ENCODE assay signal across 26 cellular contexts in the genomic region with DNA sequence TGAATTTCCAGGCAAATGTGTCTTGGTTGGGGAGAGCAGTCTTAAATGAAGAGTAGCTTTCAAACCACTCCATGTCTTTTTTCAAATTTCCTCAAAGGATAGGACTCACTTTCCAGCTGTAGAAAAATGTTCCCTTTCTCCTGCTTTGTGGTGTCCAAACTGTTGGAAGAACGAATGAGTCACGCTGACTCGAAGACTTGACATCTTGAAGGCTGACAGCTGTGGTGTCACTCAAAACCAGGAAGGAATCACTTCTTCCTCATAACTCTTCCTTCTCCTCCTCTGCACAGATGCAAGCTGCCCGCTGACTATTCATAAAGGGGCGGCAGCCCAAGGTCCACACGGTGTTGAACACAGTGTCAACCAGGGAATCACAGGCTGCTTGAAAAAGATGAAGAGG. TPM values are rescaled to one million over a fixed set of nuclear protein-coding genes. Genes with fewer than 3 reads are reported as not detected.
DNase-seq lines count a peak whose midpoint lies in the region; ATAC-seq, FAIRE-seq and TF ChIP-seq lines count a peak whose summit lies in the region.
"Had no signal": no experiment of that assay in that cellular context is flagged by ENCODE, and none has a peak within 500 bp of the region (broad histone marks: within the 10 kb centered on the region; RNA-seq: fewer than 3 reads in every experiment).

No MANE protein-coding gene starts in this region.

- H3K4me3 ChIP-seq in right lobe of liver: no peak overlapping the region
- H3K4me3 ChIP-seq in HepG2 (replicated peaks in 1 of 3; ENCODE audit: insufficient read depth in 1 of 3, low read depth in 2 of 3, low read length in 3 of 3): no peak overlapping the region
- H3K4me3 ChIP-seq in foreskin fibroblast (ENCODE audit: low read depth in 1 of 2, low read length in 2 of 2): no peak overlapping the region
- H3K4me3 ChIP-seq in lower leg skin (ENCODE audit: low read depth, poor library complexity, severe bottlenecking): no peak overlapping the region
- H3K4me3 ChIP-seq: BLaER1 had no signal

- H3K4me2 ChIP-seq in HepG2 (ENCODE audit: low read depth, low read length): no peak overlapping the region
- H3K4me2 ChIP-seq: BLaER1 had no signal

- TF ChIP-seq POLR2A in right lobe of liver (IDR thresholded peaks at IDR 0.05) (no peak), HepG2 (IDR thresholded peaks at IDR 0.05; ENCODE audit: insufficient read depth in 1 of 2, low read depth in 2 of 2, low read length in 2 of 2) (no peak), lower leg skin (IDR thresholded peaks at IDR 0.05) (no peak)

- H4K20me1 ChIP-seq in HepG2 (ENCODE audit: insufficient read depth, low read length): no peaks in the 10 kb centered on the region
- H4K20me1 ChIP-seq: BLaER1 had no signal

- no peak for TF ChIP-seq EP300 in HepG2 (IDR thresholded peaks at IDR 0.05; ENCODE audit: low read depth in 2 of 2, low read length in 2 of 2)
- no peak for TF ChIP-seq EP300 in HepG2 (CRISPR knock-in tag; IDR thresholded peaks at IDR 0.05; ENCODE audit: borderline replicate concordance)

- no peak for TF ChIP-seq CTCF in right lobe of liver (IDR thresholded peaks at IDR 0.05)
- TF ChIP-seq CTCF in HepG2 (CRISPR knock-in tag; IDR thresholded peaks at IDR 0.05): no peak
- no peak for TF ChIP-seq CTCF in foreskin fibroblast (IDR thresholded peaks at IDR 0.05; ENCODE audit: low read depth, low read length)
- no peak for TF ChIP-seq CTCF in lower leg skin (IDR thresholded peaks at IDR 0.05)

- no TSS peak for BruUV-seq in HepG2 (replicated peaks; lab: Mats Ljungman, UMichigan)

- H3K9me3 ChIP-seq in right lobe of liver (no peaks in the 10 kb centered on the region), HepG2 (ENCODE audit: low read length) (no peaks in the 10 kb centered on the region)
- H3K9me3 ChIP-seq: BLaER1 had no signal

- intact Hi-C loops in right lobe of liver (cut with DNase I) (no loop called here), HepG2 (cut with micrococcal nuclease; ENCODE audit: unreplicated experiment) (no loop called here), lower leg skin (cut with DNase I; ENCODE audit: low total_unique reads) (no loop called here)

- FAIRE-seq in HepG2 (lab: Jason Lieb, UNC): no peak
- FAIRE-seq: A204.1, D721Med, frontal cortex, GM12891, small intestine, TTC549 had no signal

- H3K4me1 ChIP-seq in right lobe of liver (no peaks in the 10 kb centered on the region), HepG2 (ENCODE audit: insufficient read depth, low read length) (peaks cover 9% of the 10 kb centered on the region)
- H3K4me1 ChIP-seq: BLaER1 had no signal

- in situ Hi-C loops in HepG2 (cut with HindIII; ENCODE audit: extremely low pct_ligation_motif_present, low pct_unique_long_range_greater_than_20kb): no loop called here

- H3K27ac ChIP-seq in right lobe of liver (no peak overlapping the region), HepG2 (ENCODE audit: extremely low read length, insufficient read depth, low read length) (no peak overlapping the region)
- H3K27ac ChIP-seq: BLaER1, brain microvascular endothelial cell had no signal

- ATAC-seq in right lobe of liver (peak in 3 of 4 donors; percentile 32 to 48 (median 33)), HepG2 (no peak), GM18511 (IDR thresholded peaks at IDR 0.05; ENCODE audit: unreplicated experiment) (no peak), GM18517 (IDR thresholded peaks at IDR 0.05; ENCODE audit: unreplicated experiment) (no peak)
- ATAC-seq in stimulated activated naive CD8-positive, alpha-beta T cell treated with anti-CD3 and anti-CD28 coated beads, Interleukin-15, Interleukin-2, amounts not matched to agents 100 U/mL and 50 U/mL, for 24 hours: no peak
- ATAC-seq: Panc1 had no signal

- CTCF ChIA-PET in HepG2 (lab: Yijun Ruan, JAX; ENCODE audit: low intra/inter-chr PET ratio, low total read pairs): no interaction called here

- H3K9ac ChIP-seq in HepG2 (ENCODE audit: insufficient read depth, low read depth, low read length): no peak overlapping the region
- H3K9ac ChIP-seq: BLaER1 had no signal

- no peak for TF ChIP-seq RAD21 in HepG2 (CRISPR knock-in tag; IDR thresholded peaks at IDR 0.05)

- peaks cover 0 to 77% (median 28%) of the 10 kb centered on the region in 4 donors for H3K36me3 ChIP-seq in right lobe of liver
- peaks cover 0 to 21% of the 10 kb centered on the region in 2 experiments; a peak in 1 of 5 replicates for H3K36me3 ChIP-seq in HepG2 (replicated peaks in 1 of 2; ENCODE audit: control insufficient read depth in 1 of 2, insufficient read depth in 2 of 2, low read length in 2 of 2)
- H3K36me3 ChIP-seq: BLaER1, brain microvascular endothelial cell had no signal

- H3K27me3 ChIP-seq in right lobe of liver: no peaks in the 10 kb centered on the region
- H3K27me3 ChIP-seq in HepG2 (ENCODE audit: control insufficient read depth in 1 of 2, insufficient read depth in 2 of 2, low read length in 2 of 2): no peaks in the 10 kb centered on the region
- H3K27me3 ChIP-seq: BLaER1, brain microvascular endothelial cell had no signal

- DNase-seq in right lobe of liver (no peak), HepG2 (ENCODE audit: low spot score) (no peak), RPMI7951 (ENCODE audit: low read depth) (peak; percentile 48), foreskin fibroblast (peak; percentile 56 to 69), lower leg skin (ENCODE audit: low spot score in 2 of 2) (no peak)
- no peak for DNase-seq in stimulated activated naive CD8-positive, alpha-beta T cell treated with anti-CD3 and anti-CD28 coated beads, Interleukin-15, Interleukin-2, amounts not matched to agents 100 U/mL and 50 U/mL, for 24 hours
- DNase-seq: activated CD4-positive, alpha-beta T cell treated with anti-CD3 and anti-CD28 coated beads for 4 hours; brain microvascular endothelial cell; kidney glomerular epithelial cell; nephron progenitor cell; small intestine; stimulated activated CD4-positive, alpha-beta T cell treated with anti-CD3 and anti-CD28 coated beads, Interleukin-4, amount 100 ng/mL, for 1 hour had no signal

- POLR2A ChIA-PET in HepG2 (lab: Yijun Ruan, JAX): no interaction called here

- no peaks in the 10 kb centered on the region for H3K79me2 ChIP-seq in HepG2 (ENCODE audit: insufficient read depth, low read length)

- no peak overlapping the region for H2AFZ ChIP-seq in HepG2 (ENCODE audit: low read length)

- WGBS in right lobe of liver (ENCODE audit: insufficient coverage, low coverage, low lambda C conversion rate, missing lambda C conversion rate): 83% methylated on average over 1 of the region's 6 CpGs
- 95% methylated on average over 6 of the region's 6 CpGs for WGBS in HepG2 (ENCODE audit: low lambda C conversion rate)
- 89 to 92% methylated on average over 6 of the region's 6 CpGs for WGBS in lower leg skin, 2 donors

RNA-seq across cellular contexts. Expression of a gene that starts 19.2 kb away (rescaled TPM):
- total RNA-seq in right lobe of liver: 10 to 100 TPM; 28.7 to 59.8 (median 45.5) TPM
- 30.1 and 38.0 TPM in 2 replicates for total RNA-seq in HepG2 (2016; rRNA removed; fragmentation: Illumina TruSeq; extraction: Trizol)
- total RNA-seq in HepG2 (2016; cell fraction: cytosol; rRNA removed; fragmentation: Illumina TruSeq; extraction: Trizol; ENCODE audit: low read depth): 8.5 and 9.1 TPM in 2 replicates
- total RNA-seq in HepG2 (2016; cell fraction: insoluble cytoplasmic fraction; rRNA removed; fragmentation: Illumina TruSeq; extraction: Trizol): 31.2 and 38.4 TPM in 2 replicates
- total RNA-seq in HepG2 (2016; cell fraction: membrane; rRNA removed; fragmentation: Illumina TruSeq; extraction: Trizol): 13.4 and 16.1 TPM in 2 replicates
- 30.4 and 30.8 TPM in 2 replicates for total RNA-seq in HepG2 (2016; cell fraction: nucleus; rRNA removed; fragmentation: Illumina TruSeq; extraction: Trizol)
- 7.5 and 7.7 TPM in 2 replicates for polyA plus RNA-seq in HepG2 (2011; rRNA removed)
- 8.2 and 10.1 TPM in 2 replicates for polyA plus RNA-seq in HepG2 (2011; cell fraction: cytosol; rRNA removed)
- 1.8 and 2.8 TPM in 2 replicates for polyA plus RNA-seq in HepG2 (2011; cell fraction: nucleus; rRNA removed)
- 6.9 and 12.8 TPM in 2 replicates for polyA plus RNA-seq in HepG2 (2012)
- 3.6 and 5.0 TPM in 2 replicates for polyA plus RNA-seq in HepG2 (2016; cell fraction: cytosol; fragmentation: Illumina TruSeq; extraction: Trizol; ENCODE audit: low read depth)
- 16.4 and 18.9 TPM in 2 replicates for polyA plus RNA-seq in HepG2 (2016; cell fraction: insoluble cytoplasmic fraction; fragmentation: Illumina TruSeq; extraction: Trizol; ENCODE audit: low read depth)
- 6.2 and 9.2 TPM in 2 replicates for polyA plus RNA-seq in HepG2 (2016; cell fraction: membrane; fragmentation: Illumina TruSeq; extraction: Trizol; ENCODE audit: low read depth)
- polyA plus RNA-seq in HepG2 (2016; cell fraction: nucleus; fragmentation: Illumina TruSeq; extraction: Trizol; ENCODE audit: insufficient read depth, low read depth): 26.9 and 29.2 TPM in 2 replicates
- polyA minus RNA-seq in HepG2 (2011; rRNA and poly(A)+ RNA removed; ENCODE audit: low replicate concordance): 6.8 TPM in 1 of 2 replicates, not detected in the other
- polyA minus RNA-seq in HepG2 (2011; cell fraction: cytosol; rRNA and poly(A)+ RNA removed): 5.2 and 5.9 TPM in 2 replicates
- 2.2 and 3.6 TPM in 2 replicates for polyA minus RNA-seq in HepG2 (2011; cell fraction: nucleus; rRNA and poly(A)+ RNA removed)
- not detected in 2 replicates for total RNA-seq in RPMI7951 (2014; rRNA removed; shearing (Covaris generic))
- total RNA-seq in lower leg skin: not detected
- total RNA-seq: activated T-helper 2 cell treated with anti-CD3 and anti-CD28 coated beads, Interferon-gamma antibody, Interleukin-2, Interleukin-4, amounts not matched to agents 10 μg/mL and 5 μg/mL and 100 μg/mL, durations not matched to agents 14 hours and 24 hours and 36 hours; mesenteric fat pad; posterior vena cava; subcutaneous adipose tissue; urinary bladder had no signal
- polyA plus RNA-seq: urinary bladder had no signal

RNA-seq across cellular contexts. Expression of a gene that starts 41.8 kb away (rescaled TPM):
- total RNA-seq in right lobe of liver (10 to 100 TPM; 24.4 to 78.2 (median 48.7) TPM), HepG2 (2016; rRNA removed; fragmentation: Illumina TruSeq; extraction: Trizol) (not detected in 2 replicates), lower leg skin (not detected)
- total RNA-seq in HepG2 (2016; cell fraction: cytosol; rRNA removed; fragmentation: Illumina TruSeq; extraction: Trizol; ENCODE audit: low read depth): not detected in 2 replicates
- total RNA-seq in HepG2 (2016; cell fraction: insoluble cytoplasmic fraction; rRNA removed; fragmentation: Illumina TruSeq; extraction: Trizol): not detected in 2 replicates
- not detected in 2 replicates for total RNA-seq in HepG2 (2016; cell fraction: membrane; rRNA removed; fragmentation: Illumina TruSeq; extraction: Trizol)
- total RNA-seq in HepG2 (2016; cell fraction: nucleus; rRNA removed; fragmentation: Illumina TruSeq; extraction: Trizol): not detected in 2 replicates
- polyA plus RNA-seq in HepG2 (2011; rRNA removed): not detected in 2 replicates
- polyA plus RNA-seq in HepG2 (2011; cell fraction: cytosol; rRNA removed): not detected in 2 replicates
- polyA plus RNA-seq in HepG2 (2011; cell fraction: nucleus; rRNA removed): not detected in 2 replicates
- 0.52 and 0.79 TPM in 2 replicates for polyA plus RNA-seq in HepG2 (2012)
- polyA plus RNA-seq in HepG2 (2016; cell fraction: cytosol; fragmentation: Illumina TruSeq; extraction: Trizol; ENCODE audit: low read depth): not detected in 2 replicates
- polyA plus RNA-seq in HepG2 (2016; cell fraction: insoluble cytoplasmic fraction; fragmentation: Illumina TruSeq; extraction: Trizol; ENCODE audit: low read depth): not detected in 2 replicates
- not detected in 2 replicates for polyA plus RNA-seq in HepG2 (2016; cell fraction: membrane; fragmentation: Illumina TruSeq; extraction: Trizol; ENCODE audit: low read depth)
- not detected in 2 replicates for polyA plus RNA-seq in HepG2 (2016; cell fraction: nucleus; fragmentation: Illumina TruSeq; extraction: Trizol; ENCODE audit: insufficient read depth, low read depth)
- polyA minus RNA-seq in HepG2 (2011; rRNA and poly(A)+ RNA removed; ENCODE audit: low replicate concordance): 0.26 and 0.40 TPM in 2 replicates
- not detected in 2 replicates for polyA minus RNA-seq in HepG2 (2011; cell fraction: cytosol; rRNA and poly(A)+ RNA removed)
- not detected in 2 replicates for polyA minus RNA-seq in HepG2 (2011; cell fraction: nucleus; rRNA and poly(A)+ RNA removed)
- total RNA-seq in RPMI7951 (2014; rRNA removed; shearing (Covaris generic)): not detected in 2 replicates
- total RNA-seq: activated T-helper 2 cell treated with anti-CD3 and anti-CD28 coated beads, Interferon-gamma antibody, Interleukin-2, Interleukin-4, amounts not matched to agents 10 μg/mL and 5 μg/mL and 100 μg/mL, durations not matched to agents 14 hours and 24 hours and 36 hours; mesenteric fat pad; posterior vena cava; subcutaneous adipose tissue had no signal

Comparison
In these comparisons a context has a peak if more than half of its experiments do, and no peak if none do; other contexts are left out.
1. ATAC-seq: peak in right lobe of liver (3 of 4); none in HepG2 (single experiment), GM18511 (single experiment), stimulated activated naive CD8-positive, alpha-beta T cell treated with anti-CD3 and anti-CD28 coated beads, Interleukin-15, Interleukin-2, amounts not matched to agents 100 U/mL and 50 U/mL, for 24 hours (single experiment) and GM18517 (single experiment).
2. RNA of a gene that starts 41.8 kb away (total RNA-seq): 24.4 to 78.2 TPM in right lobe of liver; not detected in HepG2, not detected in RPMI7951 and not detected in lower leg skin; every median in the first group is over 10 times any median in the second.
3. DNase-seq: peak in RPMI7951 (single experiment) and foreskin fibroblast (2 of 2); none in right lobe of liver (0 of 3), HepG2 (single experiment), lower leg skin (0 of 2) and stimulated activated naive CD8-positive, alpha-beta T cell treated with anti-CD3 and anti-CD28 coated beads, Interleukin-15, Interleukin-2, amounts not matched to agents 100 U/mL and 50 U/mL, for 24 hours (single experiment).